ENCODE assay signal across 1 cellular context in genomic region chr12:125677829-125678228, GRCh38.
A peak's percentile ranks its signal among the peaks of the same experiment; 100 is the strongest.
TF ChIP-seq lines count a peak whose summit lies in the region.

No MANE protein-coding gene starts in this region.

TF ChIP-seq in HEK293, 187 proteins besides CTCF, POLR2A, EP300 and RAD21 (continued from another document):
- TF ChIP-seq, protein P1, sequence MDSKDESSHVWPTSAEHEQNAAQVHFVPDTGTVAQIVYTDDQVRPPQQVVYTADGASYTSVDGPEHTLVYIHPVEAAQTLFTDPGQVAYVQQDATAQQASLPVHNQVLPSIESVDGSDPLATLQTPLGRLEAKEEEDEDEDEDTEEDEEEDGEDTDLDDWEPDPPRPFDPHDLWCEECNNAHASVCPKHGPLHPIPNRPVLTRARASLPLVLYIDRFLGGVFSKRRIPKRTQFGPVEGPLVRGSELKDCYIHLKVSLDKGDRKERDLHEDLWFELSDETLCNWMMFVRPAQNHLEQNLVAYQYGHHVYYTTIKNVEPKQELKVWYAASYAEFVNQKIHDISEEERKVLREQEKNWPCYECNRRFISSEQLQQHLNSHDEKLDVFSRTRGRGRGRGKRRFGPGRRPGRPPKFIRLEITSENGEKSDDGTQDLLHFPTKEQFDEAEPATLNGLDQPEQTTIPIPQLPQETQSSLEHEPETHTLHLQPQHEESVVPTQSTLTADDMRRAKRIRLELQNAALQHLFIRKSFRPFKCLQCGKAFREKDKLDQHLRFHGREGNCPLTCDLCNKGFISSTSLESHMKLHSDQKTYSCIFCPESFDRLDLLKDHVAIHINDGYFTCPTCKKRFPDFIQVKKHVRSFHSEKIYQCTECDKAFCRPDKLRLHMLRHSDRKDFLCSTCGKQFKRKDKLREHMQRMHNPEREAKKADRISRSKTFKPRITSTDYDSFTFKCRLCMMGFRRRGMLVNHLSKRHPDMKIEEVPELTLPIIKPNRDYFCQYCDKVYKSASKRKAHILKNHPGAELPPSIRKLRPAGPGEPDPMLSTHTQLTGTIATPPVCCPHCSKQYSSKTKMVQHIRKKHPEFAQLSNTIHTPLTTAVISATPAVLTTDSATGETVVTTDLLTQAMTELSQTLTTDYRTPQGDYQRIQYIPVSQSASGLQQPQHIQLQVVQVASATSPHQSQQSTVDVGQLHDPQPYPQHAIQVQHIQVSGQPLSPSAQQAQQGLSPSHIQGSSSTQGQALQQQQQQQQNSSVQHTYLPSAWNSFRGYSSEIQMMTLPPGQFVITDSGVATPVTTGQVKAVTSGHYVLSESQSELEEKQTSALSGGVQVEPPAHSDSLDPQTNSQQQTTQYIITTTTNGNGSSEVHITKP (tag by site-specific recombination; IDR thresholded peaks at IDR 0.05) = no peak
- peak; percentile 13; the same call in 1 of the 2 replicates for TF ChIP-seq ZNF114 (tag by site-specific recombination; IDR thresholded peaks at IDR 0.05)
- TF ChIP-seq ZNF621 (tag by site-specific recombination; IDR thresholded peaks at IDR 0.05) = peak; percentile 93
- TF ChIP-seq ZNF16 (tag by site-specific recombination; IDR thresholded peaks at IDR 0.05; ENCODE audit: low read depth) = no peak
- TF ChIP-seq ZNF76 (tag by site-specific recombination; IDR thresholded peaks at IDR 0.05; ENCODE audit: borderline replicate concordance, low read depth) = no peak
- no peak for TF ChIP-seq KLF9 (tag by site-specific recombination; IDR thresholded peaks at IDR 0.05; ENCODE audit: low read depth)
- TF ChIP-seq ZNF184 (tag by site-specific recombination; IDR thresholded peaks at IDR 0.05) = no peak
- no peak for TF ChIP-seq ZNF600 (tag by site-specific recombination; IDR thresholded peaks at IDR 0.05)
- no peak for TF ChIP-seq MZF1 (tag by site-specific recombination; IDR thresholded peaks at IDR 0.05; ENCODE audit: borderline replicate concordance)
- TF ChIP-seq ZNF571 (tag by site-specific recombination; IDR thresholded peaks at IDR 0.05) = peak; percentile 89; the same call in 1 of the 2 replicates
- no peak for TF ChIP-seq GLIS1 (tag by site-specific recombination; IDR thresholded peaks at IDR 0.05)
- TF ChIP-seq ZNF169 (tag by site-specific recombination; IDR thresholded peaks at IDR 0.05) = peak; percentile 89
- no peak for TF ChIP-seq ZNF2 (tag by site-specific recombination; IDR thresholded peaks at IDR 0.05)
- TF ChIP-seq ZNF555 (tag by site-specific recombination; conservative IDR thresholded peaks at IDR 0.05) = no peak
- 0 out of 2 replicates have a peak, but pooled peaks have one; percentile 2 for TF ChIP-seq AEBP2 (tag by site-specific recombination; IDR thresholded peaks at IDR 0.05; ENCODE audit: borderline replicate concordance)
- TF ChIP-seq, protein P2, sequence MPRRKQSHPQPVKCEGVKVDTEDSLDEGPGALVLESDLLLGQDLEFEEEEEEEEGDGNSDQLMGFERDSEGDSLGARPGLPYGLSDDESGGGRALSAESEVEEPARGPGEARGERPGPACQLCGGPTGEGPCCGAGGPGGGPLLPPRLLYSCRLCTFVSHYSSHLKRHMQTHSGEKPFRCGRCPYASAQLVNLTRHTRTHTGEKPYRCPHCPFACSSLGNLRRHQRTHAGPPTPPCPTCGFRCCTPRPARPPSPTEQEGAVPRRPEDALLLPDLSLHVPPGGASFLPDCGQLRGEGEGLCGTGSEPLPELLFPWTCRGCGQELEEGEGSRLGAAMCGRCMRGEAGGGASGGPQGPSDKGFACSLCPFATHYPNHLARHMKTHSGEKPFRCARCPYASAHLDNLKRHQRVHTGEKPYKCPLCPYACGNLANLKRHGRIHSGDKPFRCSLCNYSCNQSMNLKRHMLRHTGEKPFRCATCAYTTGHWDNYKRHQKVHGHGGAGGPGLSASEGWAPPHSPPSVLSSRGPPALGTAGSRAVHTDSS (tag by site-specific recombination; IDR thresholded peaks at IDR 0.05) = peak; percentile 85; the same call in 1 of the 2 replicates
- TF ChIP-seq GLI2 (tag by site-specific recombination; IDR thresholded peaks at IDR 0.05; ENCODE audit: borderline replicate concordance, low read depth) = no peak
- no peak for TF ChIP-seq ZNF48 (tag by site-specific recombination; IDR thresholded peaks at IDR 0.05)
- TF ChIP-seq SALL2 (tag by site-specific recombination; IDR thresholded peaks at IDR 0.05; ENCODE audit: borderline replicate concordance) = peak; percentile 98
- TF ChIP-seq ZNF626 (tag by site-specific recombination; IDR thresholded peaks at IDR 0.05) = no peak
- TF ChIP-seq ZXDB (tag by site-specific recombination; IDR thresholded peaks at IDR 0.05) = no peak
- TF ChIP-seq ZNF658 (tag by site-specific recombination; IDR thresholded peaks at IDR 0.05) = peak; percentile 70; the same call in 1 of the 2 replicates
- TF ChIP-seq, protein P3, sequence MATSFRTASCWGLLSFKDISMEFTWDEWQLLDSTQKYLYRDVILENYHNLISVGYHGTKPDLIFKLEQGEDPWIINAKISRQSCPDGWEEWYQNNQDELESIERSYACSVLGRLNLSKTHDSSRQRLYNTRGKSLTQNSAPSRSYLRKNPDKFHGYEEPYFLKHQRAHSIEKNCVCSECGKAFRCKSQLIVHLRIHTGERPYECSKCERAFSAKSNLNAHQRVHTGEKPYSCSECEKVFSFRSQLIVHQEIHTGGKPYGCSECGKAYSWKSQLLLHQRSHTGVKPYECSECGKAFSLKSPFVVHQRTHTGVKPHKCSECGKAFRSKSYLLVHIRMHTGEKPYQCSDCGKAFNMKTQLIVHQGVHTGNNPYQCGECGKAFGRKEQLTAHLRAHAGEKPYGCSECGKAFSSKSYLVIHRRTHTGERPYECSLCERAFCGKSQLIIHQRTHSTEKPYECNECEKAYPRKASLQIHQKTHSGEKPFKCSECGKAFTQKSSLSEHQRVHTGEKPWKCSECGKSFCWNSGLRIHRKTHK (tag by site-specific recombination; IDR thresholded peaks at IDR 0.05) = peak; percentile 51; the same call in 1 of the 2 replicates
- TF ChIP-seq ZFP3 (tag by site-specific recombination; IDR thresholded peaks at IDR 0.05; ENCODE audit: low read depth) = no peak
- TF ChIP-seq ZNF670 (tag by site-specific recombination; IDR thresholded peaks at IDR 0.05; ENCODE audit: low read depth) = peak; percentile 83; the same call in 1 of the 2 replicates
- TF ChIP-seq ZNF629 (tag by site-specific recombination; IDR thresholded peaks at IDR 0.05) = no peak
- no peak for TF ChIP-seq ZNF404 (tag by site-specific recombination; IDR thresholded peaks at IDR 0.05)
- no peak for TF ChIP-seq ZNF157 (tag by site-specific recombination; IDR thresholded peaks at IDR 0.05)
- no peak for TF ChIP-seq ZBTB20 (tag by site-specific recombination; IDR thresholded peaks at IDR 0.05)
